In the genomic region with DNA sequence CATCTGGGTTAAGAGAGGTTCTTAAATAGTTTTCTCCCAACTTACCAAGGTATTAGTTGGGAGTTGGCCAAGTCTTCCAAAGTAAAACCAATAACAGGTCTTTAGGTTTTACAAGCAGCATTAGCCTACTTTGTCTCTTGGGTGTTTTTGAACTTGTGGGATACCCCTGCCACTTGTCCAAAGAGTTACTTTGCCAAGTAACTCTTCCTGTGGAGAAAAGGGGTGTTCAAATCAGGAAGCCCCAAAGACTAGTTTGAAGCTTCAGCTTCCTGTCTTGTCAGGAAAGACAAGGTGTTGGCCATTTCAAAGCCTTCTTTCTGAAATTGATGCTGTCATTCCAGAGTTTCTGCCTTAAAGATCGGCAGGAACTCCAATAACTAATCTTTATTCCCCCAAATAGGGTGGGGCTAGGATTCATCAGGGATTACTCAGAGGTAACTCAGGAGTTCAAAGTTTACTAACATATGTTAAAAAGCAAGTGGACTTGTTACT, we compare ENCODE assay signal across 8 cellular contexts. TPM values are rescaled to one million over a fixed set of nuclear protein-coding genes. Genes with fewer than 3 reads are reported as not detected.
DNase-seq lines count a peak whose midpoint lies in the region; ATAC-seq, FAIRE-seq and TF ChIP-seq lines count a peak whose summit lies in the region.

No MANE protein-coding gene starts in this region.

- POLR2A ChIA-PET in HEK293 (lab: Yijun Ruan, JAX): interaction anchor here (0.6 to 1.3 kb wide), 7 partner anchors 12 to 696 kb away, joined by 3 to 5 read pairs (median 3); partner anchors contain the start of gene VAPB

- peak overlapping the region; percentile 86 for H3K27ac Mint-ChIP-seq in activated T-helper 2 cell treated with anti-CD3 and anti-CD28 coated beads, Interferon-gamma antibody, Interleukin-2, Interleukin-4, amounts not matched to agents 10 μg/mL and 5 μg/mL and 100 μg/mL, durations not matched to agents 14 hours and 24 hours and 36 hours

- H3K9ac ChIP-seq in keratinocyte (ENCODE audit: control insufficient read depth, extremely low read depth, insufficient read depth, low read length): peak overlapping the region; percentile 93

- peak overlapping the region; percentile 92 for H3K4me3 Mint-ChIP-seq in activated T-helper 2 cell treated with anti-CD3 and anti-CD28 coated beads, Interferon-gamma antibody, Interleukin-2, Interleukin-4, amounts not matched to agents 10 μg/mL and 5 μg/mL and 100 μg/mL, durations not matched to agents 14 hours and 24 hours and 36 hours (ENCODE audit: low read depth)

- H3K36me3 ChIP-seq in HEK293 (ENCODE audit: control insufficient read depth in 2 of 2, insufficient read depth in 1 of 2, low read length in 2 of 2): peaks cover 0 to 31% of the 10 kb centered on the region in 2 experiments; a peak in 2 of 3 replicates
- H3K36me3 ChIP-seq in keratinocyte (ENCODE audit: control insufficient read depth in 2 of 2, extremely low read depth in 1 of 2, insufficient read depth in 2 of 2, low read length in 2 of 2): peaks cover 8 to 28% of the 10 kb centered on the region in 2 experiments

- TF ChIP-seq CTCF in HEK293 (tag by site-specific recombination; IDR thresholded peaks at IDR 0.05) (no peak), keratinocyte (optimal IDR thresholded peaks at IDR 0.05 in 1 of 3, IDR thresholded peaks at IDR 0.05 in 1 of 3, conservative IDR thresholded peaks at IDR 0.05 in 1 of 3; ENCODE audit: extremely low read depth in 1 of 3, insufficient read depth in 2 of 3, low read length in 3 of 3) (no peak)

- CTCF ChIA-PET in HEK293 (lab: Yijun Ruan, JAX): interaction anchor here (1.1 kb wide), 2 partner anchors 137 to 589 kb away, joined by 3 read pairs; no protein-coding TSS in a partner anchor

- FAIRE-seq in keratinocyte (lab: Jason Lieb, UNC): no peak

- H3K9me3 Mint-ChIP-seq in activated T-helper 2 cell treated with anti-CD3 and anti-CD28 coated beads, Interferon-gamma antibody, Interleukin-2, Interleukin-4, amounts not matched to agents 10 μg/mL and 5 μg/mL and 100 μg/mL, durations not matched to agents 14 hours and 24 hours and 36 hours: no peaks in the 10 kb centered on the region

- H4K20me1 ChIP-seq in keratinocyte (ENCODE audit: control insufficient read depth, extremely low read depth, insufficient read depth, low read length): peaks cover 4% of the 10 kb centered on the region

- intact Hi-C loops in activated T-helper 2 cell treated with anti-CD3 and anti-CD28 coated beads, Interferon-gamma antibody, Interleukin-2, Interleukin-4, amounts not matched to agents 10 μg/mL and 5 μg/mL and 100 μg/mL, durations not matched to agents 14 hours and 24 hours and 36 hours (cut with micrococcal nuclease): no loop called here

- no peak overlapping the region for H2AFZ ChIP-seq in keratinocyte (ENCODE audit: control insufficient read depth, low read length)

- peaks cover 48% of the 10 kb centered on the region for H3K4me1 Mint-ChIP-seq in activated T-helper 2 cell treated with anti-CD3 and anti-CD28 coated beads, Interferon-gamma antibody, Interleukin-2, Interleukin-4, amounts not matched to agents 10 μg/mL and 5 μg/mL and 100 μg/mL, durations not matched to agents 14 hours and 24 hours and 36 hours (ENCODE audit: low read depth)

- H3K36me3 Mint-ChIP-seq in activated T-helper 2 cell treated with anti-CD3 and anti-CD28 coated beads, Interferon-gamma antibody, Interleukin-2, Interleukin-4, amounts not matched to agents 10 μg/mL and 5 μg/mL and 100 μg/mL, durations not matched to agents 14 hours and 24 hours and 36 hours (ENCODE audit: low read depth): peaks cover 47% of the 10 kb centered on the region

- H3K9me3 ChIP-seq in HEK293 (ENCODE audit: control insufficient read depth, insufficient read depth, low read depth, low read length) (no peaks in the 10 kb centered on the region), keratinocyte (ENCODE audit: control insufficient read depth, low read depth, low read length) (no peaks in the 10 kb centered on the region)

- H3K9me1 ChIP-seq in keratinocyte (ENCODE audit: control insufficient read depth, extremely low read depth, insufficient read depth, low read length): peaks cover 5% of the 10 kb centered on the region

- H3K4me3 ChIP-seq in HEK293 (ENCODE audit: low read depth, low read length): peak overlapping the region; percentile 63
- H3K4me3 ChIP-seq in keratinocyte (ENCODE audit: control insufficient read depth in 2 of 3, extremely low read depth in 1 of 3, insufficient read depth in 2 of 3, low read depth in 1 of 3, low read length in 3 of 3): peak overlapping the region; percentile 88 to 98 (median 95)

- in situ Hi-C loops in ACHN (cut with HindIII; ENCODE audit: low pct_ligation_motif_present, low pct_unique_long_range_greater_than_20kb, low sequenced_read_pairs): no loop called here

- no peaks in the 10 kb centered on the region for H3K27me3 ChIP-seq in keratinocyte (ENCODE audit: control insufficient read depth, extremely low read depth, insufficient read depth, low read length)

- H3K4me2 ChIP-seq in keratinocyte (ENCODE audit: control insufficient read depth, extremely low read depth, insufficient read depth, low read depth, low read length): peak overlapping the region; percentile 91

- DNase-seq in ACHN: peak; percentile 24
- no peak for DNase-seq in activated T-helper 2 cell treated with anti-CD3 and anti-CD28 coated beads, Interferon-gamma antibody, Interleukin-2, Interleukin-4, amounts not matched to agents 10 μg/mL and 5 μg/mL and 100 μg/mL, durations not matched to agents 14 hours and 24 hours and 36 hours (ENCODE audit: low spot score)
- no peak for DNase-seq in keratinocyte (ENCODE audit: low read depth, low spot score)
- DNase-seq in substantia nigra (lab: John Stamatoyannopoulos, UW): no peak
- no peak for DNase-seq in GOT3 (lab: John Stamatoyannopoulos, UW)
- no peak for DNase-seq in activated effector memory CD4-positive, alpha-beta T cell treated with Interleukin-2 at 50 U/mL for 16 hours

- peaks cover 64% of the 10 kb centered on the region for H3K79me2 ChIP-seq in keratinocyte (ENCODE audit: control insufficient read depth, insufficient read depth, low read length)

- dilution Hi-C loops in keratinocyte (cut with MboI; ENCODE audit: extremely low pct_ligation_motif_present, low sequenced_read_pairs): no loop called here

- H3K4me1 ChIP-seq in HEK293 (ENCODE audit: control insufficient read depth, insufficient read depth, low read length) (peaks cover 3% of the 10 kb centered on the region; the same call in 1 of the 2 replicates), keratinocyte (ENCODE audit: control insufficient read depth, extremely low read depth, insufficient read depth, low read length) (peaks cover 44% of the 10 kb centered on the region)

- H3K27me3 Mint-ChIP-seq in activated T-helper 2 cell treated with anti-CD3 and anti-CD28 coated beads, Interferon-gamma antibody, Interleukin-2, Interleukin-4, amounts not matched to agents 10 μg/mL and 5 μg/mL and 100 μg/mL, durations not matched to agents 14 hours and 24 hours and 36 hours (ENCODE audit: low read depth): no peaks in the 10 kb centered on the region

- H3K27ac ChIP-seq in HEK293 (ENCODE audit: extremely low read depth, low read depth, low read length): peak overlapping the region; percentile 87; the same call in 1 of the 2 replicates
- peak overlapping the region; percentile 94 for H3K27ac ChIP-seq in keratinocyte (ENCODE audit: control insufficient read depth, insufficient read depth, low read length)
- H3K27ac ChIP-seq in substantia nigra (ENCODE audit: low read depth, low read length, poor library complexity, severe bottlenecking): peak overlapping the region; percentile 70

- ATAC-seq in HG03097 (IDR thresholded peaks at IDR 0.05; ENCODE audit: low FRiP score, unreplicated experiment): no peak

TF ChIP-seq in HEK293, 187 proteins besides CTCF, POLR2A, EP300 and RAD21 (continues in another document):
- TF ChIP-seq ZNF335 (tag by site-specific recombination; conservative IDR thresholded peaks at IDR 0.05) (peak; percentile 75), ZSCAN23 (tag by site-specific recombination; IDR thresholded peaks at IDR 0.05) (no peak), SETDB1 (IDR thresholded peaks at IDR 0.05; ENCODE audit: insufficient read length, low read length) (no peak)
- TF ChIP-seq, protein P1, sequence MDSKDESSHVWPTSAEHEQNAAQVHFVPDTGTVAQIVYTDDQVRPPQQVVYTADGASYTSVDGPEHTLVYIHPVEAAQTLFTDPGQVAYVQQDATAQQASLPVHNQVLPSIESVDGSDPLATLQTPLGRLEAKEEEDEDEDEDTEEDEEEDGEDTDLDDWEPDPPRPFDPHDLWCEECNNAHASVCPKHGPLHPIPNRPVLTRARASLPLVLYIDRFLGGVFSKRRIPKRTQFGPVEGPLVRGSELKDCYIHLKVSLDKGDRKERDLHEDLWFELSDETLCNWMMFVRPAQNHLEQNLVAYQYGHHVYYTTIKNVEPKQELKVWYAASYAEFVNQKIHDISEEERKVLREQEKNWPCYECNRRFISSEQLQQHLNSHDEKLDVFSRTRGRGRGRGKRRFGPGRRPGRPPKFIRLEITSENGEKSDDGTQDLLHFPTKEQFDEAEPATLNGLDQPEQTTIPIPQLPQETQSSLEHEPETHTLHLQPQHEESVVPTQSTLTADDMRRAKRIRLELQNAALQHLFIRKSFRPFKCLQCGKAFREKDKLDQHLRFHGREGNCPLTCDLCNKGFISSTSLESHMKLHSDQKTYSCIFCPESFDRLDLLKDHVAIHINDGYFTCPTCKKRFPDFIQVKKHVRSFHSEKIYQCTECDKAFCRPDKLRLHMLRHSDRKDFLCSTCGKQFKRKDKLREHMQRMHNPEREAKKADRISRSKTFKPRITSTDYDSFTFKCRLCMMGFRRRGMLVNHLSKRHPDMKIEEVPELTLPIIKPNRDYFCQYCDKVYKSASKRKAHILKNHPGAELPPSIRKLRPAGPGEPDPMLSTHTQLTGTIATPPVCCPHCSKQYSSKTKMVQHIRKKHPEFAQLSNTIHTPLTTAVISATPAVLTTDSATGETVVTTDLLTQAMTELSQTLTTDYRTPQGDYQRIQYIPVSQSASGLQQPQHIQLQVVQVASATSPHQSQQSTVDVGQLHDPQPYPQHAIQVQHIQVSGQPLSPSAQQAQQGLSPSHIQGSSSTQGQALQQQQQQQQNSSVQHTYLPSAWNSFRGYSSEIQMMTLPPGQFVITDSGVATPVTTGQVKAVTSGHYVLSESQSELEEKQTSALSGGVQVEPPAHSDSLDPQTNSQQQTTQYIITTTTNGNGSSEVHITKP (tag by site-specific recombination; IDR thresholded peaks at IDR 0.05): 0 out of 2 replicates have a peak, but pooled peaks have one; percentile 34

RNA-seq across cellular contexts. Expression of gene RAB22A, which starts 0.8 kb away (rescaled TPM):
- total RNA-seq in activated T-helper 2 cell treated with anti-CD3 and anti-CD28 coated beads, Interferon-gamma antibody, Interleukin-2, Interleukin-4, amounts not matched to agents 10 μg/mL and 5 μg/mL and 100 μg/mL, durations not matched to agents 14 hours and 24 hours and 36 hours: 16.0 and 16.3 TPM in 2 replicates
- 16.0 to 22.9 TPM (median 17.1 TPM) in 3 replicates for polyA plus RNA-seq in keratinocyte
- polyA plus RNA-seq in keratinocyte (2011; ENCODE audit: low read depth): 12.6 TPM
- 12.5 and 19.7 TPM in 2 replicates for polyA plus RNA-seq in keratinocyte (2011; cell fraction: cytosol; rRNA removed)
- 17.4 and 18.9 TPM in 2 replicates for polyA plus RNA-seq in keratinocyte (2011; cell fraction: nucleus; rRNA removed)
- polyA plus RNA-seq in keratinocyte (2012; ENCODE audit: low replicate concordance): 14.2 and 16.1 TPM in 2 replicates
- polyA minus RNA-seq in keratinocyte: 12.3 to 30.9 TPM (median 23.4 TPM) in 3 replicates
- polyA minus RNA-seq in keratinocyte (2011; cell fraction: cytosol; rRNA and poly(A)+ RNA removed): 18.4 TPM
- polyA minus RNA-seq in keratinocyte (2011; cell fraction: nucleus; rRNA and poly(A)+ RNA removed): 14.5 and 28.5 TPM in 2 replicates
